Comparison of ENCODE assay signal across 17 cellular contexts in genomic region chr6:142329486-142330113, GRCh38. TPM values are rescaled to one million over a fixed set of nuclear protein-coding genes. Genes with fewer than 3 reads are reported as not detected.
DNase-seq lines count a peak whose midpoint lies in the region; ATAC-seq and TF ChIP-seq lines count a peak whose summit lies in the region.
"Had no signal": no experiment of that assay in that cellular context is flagged by ENCODE, and none has a peak within 500 bp of the region (broad histone marks: within the 10 kb centered on the region; RNA-seq: fewer than 3 reads in every experiment).

No MANE protein-coding gene starts in this region.

- no peaks in the 10 kb centered on the region for H3K27me3 ChIP-seq in SK-N-SH (ENCODE audit: insufficient read depth)
- H3K27me3 ChIP-seq: BE2C had no signal

- H3K9me3 Mint-ChIP-seq in WTC11 (no peaks in the 10 kb centered on the region), neural crest cell (no peaks in the 10 kb centered on the region)
- H3K9me3 Mint-ChIP-seq: CD4-positive, CD25-positive, alpha-beta regulatory T cell had no signal

- CTCF ChIA-PET in SK-N-SH (lab: Yijun Ruan, JAX) (interaction anchor here (1.1 kb wide), 1 partner anchor 16 kb away, joined by 3 read pairs; no protein-coding TSS in a partner anchor), WTC11 (lab: Charles Lee) (no interaction called here)

- H3K27ac Mint-ChIP-seq in WTC11 (no peak overlapping the region), neural crest cell (ENCODE audit: unreplicated experiment) (peak overlapping the region; percentile 85)
- H3K27ac Mint-ChIP-seq: CD4-positive, CD25-positive, alpha-beta regulatory T cell had no signal

- intact Hi-C loops in cardiac septum (cut with DNase I), result no loop called here

- no peaks in the 10 kb centered on the region for H3K9me2 ChIP-seq in SK-N-SH

- peaks cover 33% of the 10 kb centered on the region for H3K4me1 Mint-ChIP-seq in WTC11
- H3K4me1 Mint-ChIP-seq in neural crest cell, result peaks cover 65% of the 10 kb centered on the region

- no peak overlapping the region for H2AFZ ChIP-seq in SK-N-SH (ENCODE audit: low read depth)

- H3K27ac ChIP-seq in SK-N-SH (ENCODE audit: low read depth in 2 of 2, low read length in 1 of 2), result peak overlapping the region; percentile 88 to 93; a peak in 3 of 4 replicates
- H3K27ac ChIP-seq: KMS-11 had no signal

- H3F3A ChIP-seq in SK-N-SH (replicated peaks; ENCODE audit: insufficient read depth), result peaks cover 36% of the 10 kb centered on the region

- peaks cover 0 to 4% of the 10 kb centered on the region in 2 experiments for H3K36me3 ChIP-seq in SK-N-SH (replicated peaks in 1 of 2; ENCODE audit: control insufficient read depth in 1 of 2, insufficient read depth in 2 of 2, low read length in 1 of 2)
- H3K36me3 ChIP-seq: BE2C had no signal

- 43% methylated on average over 3 of the region's 3 CpGs for WGBS in SK-N-SH (ENCODE audit: low lambda C conversion rate)

- H3K9me3 ChIP-seq in SK-N-SH, result no peaks in the 10 kb centered on the region
- H3K9me3 ChIP-seq: BE2C had no signal

- POLR2A ChIA-PET in SK-N-SH (lab: Yijun Ruan, JAX), result no interaction called here
- POLR2A ChIA-PET in WTC11 (lab: Charles Lee), result no interaction called here

- no peaks in the 10 kb centered on the region for H4K20me1 ChIP-seq in SK-N-SH (ENCODE audit: insufficient read depth)

- ATAC-seq in SK-N-SH treated with all-trans-retinoic acid at 6 μM for 48 hours (no peak), WTC11 (peak; percentile 32; the same call in 1 of the 2 replicates)

- H3K36me3 Mint-ChIP-seq in WTC11, result no peaks in the 10 kb centered on the region
- no peaks in the 10 kb centered on the region for H3K36me3 Mint-ChIP-seq in neural crest cell (ENCODE audit: low read depth)
- H3K36me3 Mint-ChIP-seq: CD4-positive, CD25-positive, alpha-beta regulatory T cell had no signal

- peak overlapping the region; percentile 74; the same call in 1 of the 2 replicates for H3K9ac ChIP-seq in SK-N-SH
- H3K9ac ChIP-seq: KMS-11 had no signal

- H3K79me2 ChIP-seq in SK-N-SH (ENCODE audit: insufficient read depth), result peaks cover 83% of the 10 kb centered on the region

- peaks cover 0 to 4% of the 10 kb centered on the region in 2 experiments; a peak in 2 of 4 replicates for H3K4me1 ChIP-seq in SK-N-SH (ENCODE audit: control insufficient read depth in 1 of 2, insufficient read depth in 2 of 2, low read depth in 1 of 2, low read length in 1 of 2)
- H3K4me1 ChIP-seq: BE2C had no signal

- TF ChIP-seq RAD21 in SK-N-SH (IDR thresholded peaks at IDR 0.05; ENCODE audit: low read length), result no peak

- no peak for DNase-seq in SK-N-SH
- no peak for DNase-seq in WTC11 (ENCODE audit: low spot score)
- no peak for DNase-seq in neural crest cell (ENCODE audit: low read depth, low spot score)
- DNase-seq in activated effector memory CD4-positive, alpha-beta T cell treated with anti-CD3 and anti-CD28 coated beads, Interleukin-2, amount 50 U/mL, for 16 hours, result no peak
- no peak for DNase-seq in cardiac septum (ENCODE audit: low spot score)
- DNase-seq in iPS-NIHi11 (ENCODE audit: low spot score), result no peak
- DNase-seq: BE2C; CD4-positive, CD25-positive, alpha-beta regulatory T cell; COR-L47; DMS 273 treated with DMSO at 0.1 percent for 48 hours; GF-D8; NCI-H1417; NCI-H187; NCI-H345; NCI-H524 treated with DMSO at 0.1 percent for 48 hours had no signal

- H3K4me3 Mint-ChIP-seq in WTC11, result no peak overlapping the region
- peak overlapping the region; percentile 9 for H3K4me3 Mint-ChIP-seq in neural crest cell
- H3K4me3 Mint-ChIP-seq: CD4-positive, CD25-positive, alpha-beta regulatory T cell had no signal

- H3K27me3 Mint-ChIP-seq in WTC11 (ENCODE audit: low read depth), result no peaks in the 10 kb centered on the region
- no peaks in the 10 kb centered on the region for H3K27me3 Mint-ChIP-seq in neural crest cell (ENCODE audit: low read depth)
- H3K27me3 Mint-ChIP-seq: CD4-positive, CD25-positive, alpha-beta regulatory T cell had no signal

- peak overlapping the region; percentile 41; the same call in 1 of the 2 replicates for H3K4me2 ChIP-seq in SK-N-SH
- H3K4me2 ChIP-seq: KMS-11 had no signal

- no peak overlapping the region for H3K4me3 ChIP-seq in SK-N-SH (ENCODE audit: low read depth in 2 of 2, low read length in 1 of 2)

- no peak for TF ChIP-seq CTCF in SK-N-SH (IDR thresholded peaks at IDR 0.05)
- no peak for TF ChIP-seq CTCF in WTC11 (IDR thresholded peaks at IDR 0.05)
- no peak for TF ChIP-seq CTCF in neural crest cell (conservative IDR thresholded peaks at IDR 0.05)

- no peak for TF ChIP-seq EP300 in SK-N-SH (IDR thresholded peaks at IDR 0.05; ENCODE audit: borderline replicate concordance in 1 of 2, low read depth in 1 of 2, low read length in 1 of 2)

TF ChIP-seq in SK-N-SH, 30 proteins besides CTCF, POLR2A, EP300 and RAD21 (continues in another document):
- no peak for TF ChIP-seq ELF1 (IDR thresholded peaks at IDR 0.05)
- no peak for TF ChIP-seq USF2 (IDR thresholded peaks at IDR 0.05; ENCODE audit: borderline replicate concordance, low read depth, low read length)
- TF ChIP-seq USF1 (IDR thresholded peaks at IDR 0.05; ENCODE audit: borderline replicate concordance, low read depth), result no peak
- TF ChIP-seq RXRA (IDR thresholded peaks at IDR 0.05; ENCODE audit: borderline replicate concordance, low read depth), result no peak
- no peak for TF ChIP-seq RFX5 (IDR thresholded peaks at IDR 0.05; ENCODE audit: low read length)
- no peak for TF ChIP-seq TEAD4 (IDR thresholded peaks at IDR 0.05; ENCODE audit: borderline replicate concordance, insufficient read depth)

TF ChIP-seq in SK-N-SH treated with all-trans-retinoic acid at 6 μM for 48 hours, 23 proteins besides CTCF, POLR2A, EP300 and RAD21 (continues in another document):
- TF ChIP-seq CSDC2 (CRISPR knock-in tag; IDR thresholded peaks at IDR 0.05), result no peak
- TF ChIP-seq CSRNP3 (CRISPR knock-in tag; IDR thresholded peaks at IDR 0.05), result no peak
- no peak for TF ChIP-seq TCF4 (CRISPR knock-in tag; IDR thresholded peaks at IDR 0.05; ENCODE audit: borderline replicate concordance)
- TF ChIP-seq OSR1 (CRISPR knock-in tag; IDR thresholded peaks at IDR 0.05), result no peak
- TF ChIP-seq TOX (CRISPR knock-in tag; IDR thresholded peaks at IDR 0.05; ENCODE audit: borderline replicate concordance), result no peak

TF ChIP-seq in WTC11, 78 proteins besides CTCF, POLR2A, EP300 and RAD21 (continues in another document):
- no peak for TF ChIP-seq ZSCAN18 (CRISPR knock-in tag; IDR thresholded peaks at IDR 0.05)
- TF ChIP-seq PRDM15 (CRISPR knock-in tag; IDR thresholded peaks at IDR 0.05), result no peak
- TF ChIP-seq ZNF423 (CRISPR knock-in tag; IDR thresholded peaks at IDR 0.05), result no peak
- TF ChIP-seq TEAD4 (CRISPR knock-in tag; IDR thresholded peaks at IDR 0.05), result no peak
- TF ChIP-seq TP53 (CRISPR knock-in tag; IDR thresholded peaks at IDR 0.05), result no peak
- no peak for TF ChIP-seq JAZF1 (CRISPR knock-in tag; IDR thresholded peaks at IDR 0.05)
- no peak for TF ChIP-seq TCF7 (CRISPR knock-in tag; IDR thresholded peaks at IDR 0.05; ENCODE audit: low read depth)
- TF ChIP-seq ZBTB43 (CRISPR knock-in tag; IDR thresholded peaks at IDR 0.05), result no peak

RNA-seq across cellular contexts. Expression of gene ADGRG6, which starts 27.8 kb away (rescaled TPM):
- 61.5 and 91.8 TPM in 2 replicates for polyA plus RNA-seq in SK-N-SH (2012; rRNA removed)
- polyA plus RNA-seq in SK-N-SH (2012; cell fraction: cytosol; rRNA removed), result 83.4 and 84.3 TPM in 2 replicates
- polyA plus RNA-seq in SK-N-SH (2012; cell fraction: nucleus; rRNA removed), result 78.5 and 178 TPM in 2 replicates
- total RNA-seq in WTC11 (2021) (3.3 to 6.1 TPM (median 5.3 TPM) in 3 replicates), neural crest cell (78.9 and 83.2 TPM in 2 replicates), cardiac septum (2.3 TPM)
- polyA plus RNA-seq: CD4-positive, CD25-positive, alpha-beta regulatory T cell had no signal

Comparison
In these comparisons a context has a peak if more than half of its experiments do, and no peak if none do; other contexts are left out.
1. RNA of gene ADGRG6, which starts 27.8 kb away (total RNA-seq): 78.9 to 83.2 TPM in neural crest cell; 3.3 to 6.1 TPM in WTC11 and 2.3 TPM in cardiac septum (single experiment); every median in the first group is over 10 times any median in the second.